ENCODE assay signal across 9 cellular contexts in genomic region chr10:27958383-27958782, GRCh38. TPM values are rescaled to one million over a fixed set of nuclear protein-coding genes. Genes with fewer than 3 reads are reported as not detected.
DNase-seq lines count a peak whose midpoint lies in the region; ATAC-seq, FAIRE-seq and TF ChIP-seq lines count a peak whose summit lies in the region.
"Not testable (repeated sequence)": the region's sequence is repeated elsewhere in the genome, so short reads cannot be mapped to it uniquely, and the experiment has no call there.
"Had no signal": no experiment of that assay in that cellular context is flagged by ENCODE, and none has a peak within 500 bp of the region (broad histone marks: within the 10 kb centered on the region; RNA-seq: fewer than 3 reads in every experiment).

No MANE protein-coding gene starts in this region.

- H3K27ac Mint-ChIP-seq in activated CD4-positive, alpha-beta T cell treated with anti-CD3 and anti-CD28 coated beads, Interleukin-2, amount 10 ng/mL, durations not matched to agents 24 days and 14 days, result not testable (repeated sequence)

- TF ChIP-seq CTCF in thoracic aorta (IDR thresholded peaks at IDR 0.05), result not testable (repeated sequence)

- peak; percentile 2 for DNase-seq in M059J (ENCODE audit: low read depth)
- not testable (repeated sequence) for DNase-seq in activated CD4-positive, alpha-beta T cell treated with anti-CD3 and anti-CD28 coated beads, Interleukin-2, amount 10 ng/mL, durations not matched to agents 24 days and 14 days; thoracic aorta (ENCODE audit: low spot score)

- H3K36me3 Mint-ChIP-seq in activated CD4-positive, alpha-beta T cell treated with anti-CD3 and anti-CD28 coated beads, Interleukin-2, amount 10 ng/mL, durations not matched to agents 24 days and 14 days (ENCODE audit: low read depth), result not testable (repeated sequence)

- H3K9me3 ChIP-seq in thoracic aorta, result not testable (repeated sequence)

- H3K27ac ChIP-seq in thoracic aorta, result not testable (repeated sequence)

- not testable (repeated sequence) for H3K9me3 Mint-ChIP-seq in activated CD4-positive, alpha-beta T cell treated with anti-CD3 and anti-CD28 coated beads, Interleukin-2, amount 10 ng/mL, durations not matched to agents 24 days and 14 days

- H3K36me3 ChIP-seq in thoracic aorta, result not testable (repeated sequence)

- not testable (repeated sequence) for H3K27me3 ChIP-seq in thoracic aorta (replicated peaks; ENCODE audit: insufficient read depth)

- ATAC-seq in GM18517 (IDR thresholded peaks at IDR 0.05; ENCODE audit: unreplicated experiment), result peak; percentile 85
- peak; percentile 78 for ATAC-seq in GM19467 (IDR thresholded peaks at IDR 0.05; ENCODE audit: unreplicated experiment)
- peak; percentile 73 for ATAC-seq in HG02588 (IDR thresholded peaks at IDR 0.05; ENCODE audit: unreplicated experiment)
- peak; percentile 87 for ATAC-seq in HG03108 (IDR thresholded peaks at IDR 0.05; ENCODE audit: unreplicated experiment)
- ATAC-seq in thoracic aorta (ENCODE audit: insufficient number of reproducible peaks, low FRiP score, low read depth), result not testable (repeated sequence)

- not testable (repeated sequence) for H3K4me1 Mint-ChIP-seq in activated CD4-positive, alpha-beta T cell treated with anti-CD3 and anti-CD28 coated beads, Interleukin-2, amount 10 ng/mL, durations not matched to agents 24 days and 14 days

- H3K4me3 ChIP-seq in thoracic aorta, result peak overlapping the region; percentile 56

- intact Hi-C loops in activated CD4-positive, alpha-beta T cell treated with anti-CD3 and anti-CD28 coated beads, Interleukin-2, amount 10 ng/mL, durations not matched to agents 24 days and 14 days (cut with micrococcal nuclease), result not testable (repeated sequence)

- not testable (repeated sequence) for H3K4me1 ChIP-seq in thoracic aorta (ENCODE audit: control insufficient read depth in 1 of 2, low read depth in 2 of 2)

- H3K4me3 Mint-ChIP-seq in activated CD4-positive, alpha-beta T cell treated with anti-CD3 and anti-CD28 coated beads, Interleukin-2, amount 10 ng/mL, durations not matched to agents 24 days and 14 days, result peak overlapping the region; percentile 50

- not testable (repeated sequence) for H3K27me3 Mint-ChIP-seq in activated CD4-positive, alpha-beta T cell treated with anti-CD3 and anti-CD28 coated beads, Interleukin-2, amount 10 ng/mL, durations not matched to agents 24 days and 14 days

- FAIRE-seq in colon (lab: Jason Lieb, UNC), result peak; percentile 14

RNA-seq across cellular contexts. Expression of gene ODAD2, which starts 40.5 kb away (rescaled TPM):
- 0.54 and 3.7 TPM in 2 replicates for total RNA-seq in M059J (2014; rRNA removed; shearing (Covaris generic))
- total RNA-seq in activated CD4-positive, alpha-beta T cell treated with anti-CD3 and anti-CD28 coated beads, Interleukin-2, amount 10 ng/mL, durations not matched to agents 24 days and 14 days, result not detected in 2 replicates
- 1 to 10 TPM in 1 of 2 donors, under 1 TPM in 1; 0.54 to 4.3 TPM for total RNA-seq in thoracic aorta
- total RNA-seq: bronchial epithelial cell had no signal
